Comparison of ENCODE assay signal across 20 cellular contexts in the genomic region with DNA sequence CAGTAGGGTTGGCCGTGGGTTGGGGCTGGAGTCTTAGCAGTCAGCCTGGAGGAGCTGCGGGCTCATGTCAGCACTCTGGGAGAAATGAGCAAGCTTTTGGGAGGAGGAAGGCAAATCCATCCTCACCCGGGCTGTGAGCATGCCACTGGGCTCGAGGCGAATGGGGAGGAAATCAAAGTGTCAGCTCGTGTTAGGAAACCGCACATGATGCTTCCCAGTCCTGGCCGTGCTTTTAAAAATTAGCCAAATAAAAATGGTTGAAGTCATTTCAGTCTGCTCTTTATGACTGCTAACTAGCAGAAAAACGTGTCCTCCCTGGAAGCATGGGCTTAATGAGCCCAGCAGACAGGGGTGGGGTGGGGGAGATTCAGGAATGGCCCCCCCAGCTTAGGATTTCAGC.
DNase-seq lines count a peak whose midpoint lies in the region; ATAC-seq and TF ChIP-seq lines count a peak whose summit lies in the region.
"Had no signal": no experiment of that assay in that cellular context is flagged by ENCODE, and none has a peak within 500 bp of the region (broad histone marks: within the 10 kb centered on the region; RNA-seq: fewer than 3 reads in every experiment).

No MANE protein-coding gene starts in this region.

- H3F3A ChIP-seq in GM23248 (ENCODE audit: insufficient read depth), result peaks cover 15% of the 10 kb centered on the region; the same call in 1 of the 2 replicates

- peak overlapping the region; percentile 28 for H3K4me2 ChIP-seq in GM23248 (ENCODE audit: unreplicated experiment)

- ATAC-seq in natural killer cell treated with Interleukin-12 subunit alpha and Interleukin-12 subunit beta and Interleukin-15 and Interleukin-18, amount 100 ng/mL, for 72 hours, result no peak
- ATAC-seq: PC-3 had no signal

- in situ Hi-C loops in GM23248 (cut with MboI), result no loop called here

- no peak overlapping the region for H3K9ac ChIP-seq in GM23248
- no peak overlapping the region for H3K9ac ChIP-seq in colonic mucosa (ENCODE audit: low read depth in 2 of 2, low read length in 2 of 2)

- H3K9me2 ChIP-seq in GM23248 (ENCODE audit: insufficient read depth), result no peaks in the 10 kb centered on the region

- TF ChIP-seq CTCF in colonic mucosa (IDR thresholded peaks at IDR 0.05), result no peak

- no peaks in the 10 kb centered on the region for H3K9me3 Mint-ChIP-seq in natural killer cell treated with Interleukin-12 subunit alpha and Interleukin-12 subunit beta and Interleukin-15 and Interleukin-18, amount 100 ng/mL, for 72 hours

- WGBS in GM23248 (ENCODE audit: low coverage in 1 of 2, low lambda C conversion rate in 2 of 2, missing lambda C conversion rate in 2 of 2), 2 experiments, result 13 to 17% methylated on average over 9 of the region's 9 CpGs

- H3K27me3 ChIP-seq in GM23248 (replicated peaks; ENCODE audit: insufficient read depth) (no peaks in the 10 kb centered on the region), colonic mucosa (no peaks in the 10 kb centered on the region)
- H3K27me3 ChIP-seq: ascending aorta, heart right ventricle had no signal

- peaks cover 8% of the 10 kb centered on the region for H3K36me3 Mint-ChIP-seq in natural killer cell treated with Interleukin-12 subunit alpha and Interleukin-12 subunit beta and Interleukin-15 and Interleukin-18, amount 100 ng/mL, for 72 hours

- H3K36me3 ChIP-seq in GM23248 (ENCODE audit: low read depth) (no peaks in the 10 kb centered on the region), colonic mucosa (no peaks in the 10 kb centered on the region)
- H3K36me3 ChIP-seq: ascending aorta had no signal

- intact Hi-C loops in colonic mucosa (cut with DNase I), result no loop called here

- H3K27ac ChIP-seq in GM23248, result no peak overlapping the region
- no peak overlapping the region for H3K27ac ChIP-seq in colonic mucosa
- H3K27ac ChIP-seq: ascending aorta, coronary artery, heart right ventricle, VCaP had no signal

- no peaks in the 10 kb centered on the region for H3K79me2 ChIP-seq in GM23248 (ENCODE audit: insufficient read depth)

- no peak overlapping the region for H3K4me3 Mint-ChIP-seq in natural killer cell treated with Interleukin-12 subunit alpha and Interleukin-12 subunit beta and Interleukin-15 and Interleukin-18, amount 100 ng/mL, for 72 hours

- H3K9me3 ChIP-seq in GM23248 (ENCODE audit: low read depth) (no peaks in the 10 kb centered on the region), colonic mucosa (no peaks in the 10 kb centered on the region)
- H3K9me3 ChIP-seq: ascending aorta, heart right ventricle had no signal

- DNase-seq in AG20443 (ENCODE audit: low spot score), result peak; percentile 32
- peak; percentile 69 for DNase-seq in GM23248
- DNase-seq in colonic mucosa, result peak; percentile 32
- DNase-seq in natural killer cell treated with Interleukin-12 subunit alpha and Interleukin-12 subunit beta and Interleukin-15 and Interleukin-18, amount 100 ng/mL, for 72 hours (ENCODE audit: low spot score), result no peak
- DNase-seq in NCI-H2107 treated with DMSO at 0.1 percent for 48 hours (lab: John Stamatoyannopoulos, UW; ENCODE audit: unreplicated experiment), result no peak
- no peak for DNase-seq in NOMO-1 (lab: John Stamatoyannopoulos, UW; ENCODE audit: unreplicated experiment in 2 of 2)
- no peak for DNase-seq in NCI-H2081 (lab: John Stamatoyannopoulos, UW)
- DNase-seq in NK-92 treated with Interleukin-12 subunit alpha and Interleukin-12 subunit beta, amount 100 ng/mL, for 24 hours (lab: John Stamatoyannopoulos, UW), result no peak
- DNase-seq: ACHN; activated gamma-delta T cell; DMS153; erythroblast; heart right ventricle; NCI-H1694; NCI-H510A treated with DMSO at 0.1 percent for 48 hours; PC-3; stimulated activated naive CD4-positive, alpha-beta T cell treated with Interleukin-2 at 50 U/mL for 16 hours had no signal

- no peak overlapping the region for H3K4me3 ChIP-seq in GM23248
- no peak overlapping the region for H3K4me3 ChIP-seq in colonic mucosa
- H3K4me3 ChIP-seq: ascending aorta, coronary artery, heart right ventricle had no signal

- H3K4me1 ChIP-seq in GM23248 (ENCODE audit: insufficient read depth), result peaks cover 21% of the 10 kb centered on the region
- no peaks in the 10 kb centered on the region for H3K4me1 ChIP-seq in colonic mucosa

- peaks cover 45 to 48% of the 10 kb centered on the region in 2 donors for H3K4me1 Mint-ChIP-seq in natural killer cell treated with Interleukin-12 subunit alpha and Interleukin-12 subunit beta and Interleukin-15 and Interleukin-18, amount 100 ng/mL, for 72 hours (ENCODE audit: low read depth in 2 of 2)

- H4K20me1 ChIP-seq in GM23248 (ENCODE audit: insufficient read depth), result no peaks in the 10 kb centered on the region

- no peaks in the 10 kb centered on the region for H3K27me3 Mint-ChIP-seq in natural killer cell treated with Interleukin-12 subunit alpha and Interleukin-12 subunit beta and Interleukin-15 and Interleukin-18, amount 100 ng/mL, for 72 hours

- H2AFZ ChIP-seq in GM23248, result no peak overlapping the region

- H3K27ac Mint-ChIP-seq in natural killer cell treated with Interleukin-12 subunit alpha and Interleukin-12 subunit beta and Interleukin-15 and Interleukin-18, amount 100 ng/mL, for 72 hours, result peak overlapping the region; percentile 70 to 90

Comparison
In these comparisons a context has a peak if more than half of its experiments do, and no peak if none do; other contexts are left out.
1. DNase-seq: peak in AG20443 (single experiment), GM23248 (single experiment) and colonic mucosa (single experiment); none in natural killer cell treated with Interleukin-12 subunit alpha and Interleukin-12 subunit beta and Interleukin-15 and Interleukin-18, amount 100 ng/mL, for 72 hours (single experiment), NCI-H2107 treated with DMSO at 0.1 percent for 48 hours (single experiment), NOMO-1 (0 of 2), NCI-H2081 (0 of 2) and NK-92 treated with Interleukin-12 subunit alpha and Interleukin-12 subunit beta, amount 100 ng/mL, for 24 hours (single experiment).